9 cellular contexts compared by ENCODE assay signal in genomic region chr3:52606373-52607085, GRCh38.
DNase-seq lines count a peak whose midpoint lies in the region; ATAC-seq and TF ChIP-seq lines count a peak whose summit lies in the region.
"Had no signal": no experiment of that assay in that cellular context is flagged by ENCODE, and none has a peak within 500 bp of the region (broad histone marks: within the 10 kb centered on the region; RNA-seq: fewer than 3 reads in every experiment).

No MANE protein-coding gene starts in this region.

- no peaks in the 10 kb centered on the region for H3K27me3 Mint-ChIP-seq in activated naive CD8-positive, alpha-beta T cell treated with anti-CD3 and anti-CD28 coated beads for 36 hours
- H3K27me3 Mint-ChIP-seq in activated naive CD8-positive, alpha-beta T cell treated with anti-CD3 and anti-CD28 coated beads, Interleukin-2, amount 50 U/mL, for 24 hours = no peaks in the 10 kb centered on the region
- H3K27me3 Mint-ChIP-seq: B cell had no signal

- peak overlapping the region; percentile 45 for H3K27ac Mint-ChIP-seq in activated naive CD8-positive, alpha-beta T cell treated with anti-CD3 and anti-CD28 coated beads for 36 hours
- H3K27ac Mint-ChIP-seq in activated naive CD8-positive, alpha-beta T cell treated with anti-CD3 and anti-CD28 coated beads, Interleukin-2, amount 50 U/mL, for 24 hours = no peak overlapping the region
- H3K27ac Mint-ChIP-seq: B cell had no signal

- no peaks in the 10 kb centered on the region for H3K4me1 ChIP-seq in adipocyte (ENCODE audit: control insufficient read depth, insufficient read depth, low read length)

- TF ChIP-seq POLR2A in GM18505 (IDR thresholded peaks at IDR 0.05; ENCODE audit: borderline replicate concordance, extremely low read depth, insufficient read depth, insufficient read length) = no peak

- peaks cover 6% of the 10 kb centered on the region for H3K9me3 Mint-ChIP-seq in activated naive CD8-positive, alpha-beta T cell treated with anti-CD3 and anti-CD28 coated beads for 36 hours
- peaks cover 5% of the 10 kb centered on the region for H3K9me3 Mint-ChIP-seq in activated naive CD8-positive, alpha-beta T cell treated with anti-CD3 and anti-CD28 coated beads, Interleukin-2, amount 50 U/mL, for 24 hours

- no peaks in the 10 kb centered on the region for H3K4me1 Mint-ChIP-seq in activated naive CD8-positive, alpha-beta T cell treated with anti-CD3 and anti-CD28 coated beads for 36 hours
- no peaks in the 10 kb centered on the region for H3K4me1 Mint-ChIP-seq in activated naive CD8-positive, alpha-beta T cell treated with anti-CD3 and anti-CD28 coated beads, Interleukin-2, amount 50 U/mL, for 24 hours

- peaks cover 54% of the 10 kb centered on the region for H3K36me3 Mint-ChIP-seq in activated naive CD8-positive, alpha-beta T cell treated with anti-CD3 and anti-CD28 coated beads for 36 hours
- H3K36me3 Mint-ChIP-seq in activated naive CD8-positive, alpha-beta T cell treated with anti-CD3 and anti-CD28 coated beads, Interleukin-2, amount 50 U/mL, for 24 hours (ENCODE audit: low read depth) = peaks cover 72% of the 10 kb centered on the region

- H3K4me3 Mint-ChIP-seq in activated naive CD8-positive, alpha-beta T cell treated with anti-CD3 and anti-CD28 coated beads for 36 hours = no peak overlapping the region
- H3K4me3 Mint-ChIP-seq in activated naive CD8-positive, alpha-beta T cell treated with anti-CD3 and anti-CD28 coated beads, Interleukin-2, amount 50 U/mL, for 24 hours = no peak overlapping the region
- H3K4me3 Mint-ChIP-seq: B cell had no signal

- POLR2A ChIA-PET in HEK293T (lab: Yijun Ruan, JAX) = no interaction called here

- DNase-seq in activated naive CD8-positive, alpha-beta T cell treated with anti-CD3 and anti-CD28 coated beads for 36 hours = no peak
- no peak for DNase-seq in activated naive CD8-positive, alpha-beta T cell treated with anti-CD3 and anti-CD28 coated beads, Interleukin-2, amount 50 U/mL, for 24 hours
- DNase-seq in adipocyte (ENCODE audit: low read depth) = peak; percentile 44
- DNase-seq in iris pigment epithelial cell (ENCODE audit: low read depth) = peak; percentile 67
- no peak for DNase-seq in UCSD-AML1 (lab: John Stamatoyannopoulos, UW; ENCODE audit: unreplicated experiment)
- no peak for DNase-seq in HEK293T (ENCODE audit: extremely low spot score)

- no peaks in the 10 kb centered on the region for H3K9me3 ChIP-seq in adipocyte (ENCODE audit: control insufficient read depth, low read length)

- H3K36me3 ChIP-seq in adipocyte (ENCODE audit: control insufficient read depth, insufficient read depth, low read length, severe bottlenecking) = peaks cover 95% of the 10 kb centered on the region

- no peak overlapping the region for H3K9ac ChIP-seq in adipocyte (ENCODE audit: low read length)

- no peaks in the 10 kb centered on the region for H3K27me3 ChIP-seq in adipocyte (replicated peaks; ENCODE audit: control insufficient read depth, insufficient read depth, low read length)

- no peak for ATAC-seq in activated naive CD8-positive, alpha-beta T cell treated with anti-CD3 and anti-CD28 coated beads, Interleukin-2, amount 50 U/mL, for 24 hours
- ATAC-seq in GM18505 (IDR thresholded peaks at IDR 0.05; ENCODE audit: unreplicated experiment) = no peak
- no peak for ATAC-seq in HG02938 (IDR thresholded peaks at IDR 0.05; ENCODE audit: unreplicated experiment)

- no peak overlapping the region for H3K4me3 ChIP-seq in adipocyte (ENCODE audit: low read length)

- CTCF ChIA-PET in HEK293T (lab: Yijun Ruan, JAX) = no interaction called here

TF ChIP-seq in HEK293T, 16 proteins besides CTCF, POLR2A, EP300 and RAD21:
- TF ChIP-seq LEF1 (IDR thresholded peaks at IDR 0.05; ENCODE audit: borderline replicate concordance) (no peak), FOXA1 (IDR thresholded peaks at IDR 0.05) (no peak), SP1 (IDR thresholded peaks at IDR 0.05) (no peak), BHLHE40 (IDR thresholded peaks at IDR 0.05; ENCODE audit: borderline replicate concordance) (no peak), TARDBP (IDR thresholded peaks at IDR 0.05) (no peak), CTBP1 (IDR thresholded peaks at IDR 0.05; ENCODE audit: borderline replicate concordance) (no peak), ELF4 (IDR thresholded peaks at IDR 0.05) (no peak), L3MBTL2 (conservative IDR thresholded peaks at IDR 0.05) (no peak), ZNF384 (IDR thresholded peaks at IDR 0.05) (no peak), SUZ12 (IDR thresholded peaks at IDR 0.05) (no peak), HDGF (IDR thresholded peaks at IDR 0.05; ENCODE audit: borderline replicate concordance) (no peak), FOXM1 (IDR thresholded peaks at IDR 0.05; ENCODE audit: borderline replicate concordance) (no peak), NFRKB (IDR thresholded peaks at IDR 0.05) (no peak), FOXK2 (IDR thresholded peaks at IDR 0.05) (no peak), ARNT (IDR thresholded peaks at IDR 0.05) (no peak)
- TF ChIP-seq, protein P1, sequence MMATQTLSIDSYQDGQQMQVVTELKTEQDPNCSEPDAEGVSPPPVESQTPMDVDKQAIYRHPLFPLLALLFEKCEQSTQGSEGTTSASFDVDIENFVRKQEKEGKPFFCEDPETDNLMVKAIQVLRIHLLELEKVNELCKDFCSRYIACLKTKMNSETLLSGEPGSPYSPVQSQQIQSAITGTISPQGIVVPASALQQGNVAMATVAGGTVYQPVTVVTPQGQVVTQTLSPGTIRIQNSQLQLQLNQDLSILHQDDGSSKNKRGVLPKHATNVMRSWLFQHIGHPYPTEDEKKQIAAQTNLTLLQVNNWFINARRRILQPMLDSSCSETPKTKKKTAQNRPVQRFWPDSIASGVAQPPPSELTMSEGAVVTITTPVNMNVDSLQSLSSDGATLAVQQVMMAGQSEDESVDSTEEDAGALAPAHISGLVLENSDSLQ (IDR thresholded peaks at IDR 0.05) = no peak
TF ChIP-seq in HEK293T: peak in this region for 0.

Comparison
In these comparisons a context has a peak if more than half of its experiments do, and no peak if none do; other contexts are left out.
1. DNase-seq: peak in adipocyte (single experiment) and iris pigment epithelial cell (single experiment); none in activated naive CD8-positive, alpha-beta T cell treated with anti-CD3 and anti-CD28 coated beads for 36 hours (single experiment), activated naive CD8-positive, alpha-beta T cell treated with anti-CD3 and anti-CD28 coated beads, Interleukin-2, amount 50 U/mL, for 24 hours (single experiment), UCSD-AML1 (single experiment) and HEK293T (single experiment).